ENCODE assay signal across 19 cellular contexts in the genomic region with DNA sequence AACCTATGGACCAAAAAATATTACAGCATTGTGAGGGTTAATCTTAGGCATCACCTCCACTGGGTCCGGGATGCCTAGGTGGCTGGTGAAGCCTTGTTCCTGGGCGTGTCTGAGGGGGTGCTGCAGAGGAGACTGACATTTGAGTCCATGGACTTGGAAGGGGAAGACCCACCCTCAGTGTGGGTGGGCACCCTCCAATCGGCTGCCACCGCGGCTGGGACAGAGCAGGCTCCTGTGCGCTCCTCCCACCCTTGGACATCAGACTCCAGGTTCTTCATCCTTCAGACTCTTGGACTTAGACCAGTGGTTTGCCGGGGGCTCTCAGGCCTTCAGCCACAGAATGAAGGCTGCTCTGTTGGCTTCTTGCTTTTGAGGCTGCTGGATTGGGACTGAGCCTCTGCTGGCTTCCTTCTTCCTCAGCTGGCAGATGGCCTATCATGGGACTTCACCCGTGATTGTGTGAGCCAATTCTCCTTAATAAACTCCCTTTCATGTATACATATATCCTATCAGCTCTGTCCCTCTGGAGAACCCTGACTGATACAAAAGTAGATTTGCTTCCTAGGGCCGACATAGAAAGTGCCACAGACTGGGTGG.
DNase-seq lines count a peak whose midpoint lies in the region; ATAC-seq and TF ChIP-seq lines count a peak whose summit lies in the region.
"Had no signal": no experiment of that assay in that cellular context is flagged by ENCODE, and none has a peak within 500 bp of the region (broad histone marks: within the 10 kb centered on the region; RNA-seq: fewer than 3 reads in every experiment).

No MANE protein-coding gene starts in this region.

- WGBS in trophoblast cell (ENCODE audit: extremely low coverage, insufficient coverage, insufficient read length), result no CpG with 5 or more reads among the region's 9 CpGs

- H3K36me3 Mint-ChIP-seq in neural progenitor cell, result peaks cover 8% of the 10 kb centered on the region
- H3K36me3 Mint-ChIP-seq: CD4-positive, CD25-positive, alpha-beta regulatory T cell; CD8-positive, alpha-beta memory T cell had no signal

- H3K36me3 ChIP-seq in neural progenitor cell (peaks cover 5% of the 10 kb centered on the region), upper lobe of right lung (no peaks in the 10 kb centered on the region), trophoblast cell (ENCODE audit: control insufficient read depth in 1 of 2, insufficient read depth in 2 of 2, low read length in 2 of 2) (no peaks in the 10 kb centered on the region)
- H3K36me3 ChIP-seq: BE2C had no signal

- ATAC-seq in upper lobe of right lung, result peak; percentile 39
- ATAC-seq in HG02798 (IDR thresholded peaks at IDR 0.05; ENCODE audit: poor library complexity, unreplicated experiment), result no peak
- ATAC-seq: GM23338, HCT116 had no signal

- peaks cover 6% of the 10 kb centered on the region for H3K79me1 ChIP-seq in trophoblast cell (ENCODE audit: low read length)

- H3K9me3 ChIP-seq in neural progenitor cell (ENCODE audit: low read depth) (no peaks in the 10 kb centered on the region), upper lobe of right lung (no peaks in the 10 kb centered on the region), trophoblast cell (ENCODE audit: insufficient read depth, low read depth, low read length) (peaks cover 7% of the 10 kb centered on the region)
- H3K9me3 ChIP-seq: BE2C had no signal

- H3K14ac ChIP-seq in trophoblast cell (ENCODE audit: low read length), result no peak overlapping the region

- TF ChIP-seq CTCF in coronary artery (IDR thresholded peaks at IDR 0.05) (no peak), neural progenitor cell (IDR thresholded peaks at IDR 0.05) (no peak), upper lobe of right lung (IDR thresholded peaks at IDR 0.05) (no peak)

- no peak overlapping the region for H4K91ac ChIP-seq in trophoblast cell (ENCODE audit: low read depth, low read length)

- H3K4ac ChIP-seq in trophoblast cell (ENCODE audit: low read depth, low read length), result no peak overlapping the region

- no peak overlapping the region for H3K4me3 Mint-ChIP-seq in neural progenitor cell
- H3K4me3 Mint-ChIP-seq: CD4-positive, CD25-positive, alpha-beta regulatory T cell; CD8-positive, alpha-beta memory T cell; GM23338; HFFc6 had no signal

- no peak overlapping the region for H3K23ac ChIP-seq in trophoblast cell (ENCODE audit: low read length)

- H2AK5ac ChIP-seq in trophoblast cell (ENCODE audit: low read length), result no peak overlapping the region

- no peak overlapping the region for H2BK120ac ChIP-seq in trophoblast cell (ENCODE audit: insufficient read depth, low read length, poor library complexity)

- no peak overlapping the region for H3K4me3 ChIP-seq in coronary artery
- H3K4me3 ChIP-seq in neural progenitor cell, result no peak overlapping the region
- no peak overlapping the region for H3K4me3 ChIP-seq in upper lobe of right lung
- H3K4me3 ChIP-seq in trophoblast cell (ENCODE audit: low read depth, low read length), result no peak overlapping the region
- H3K4me3 ChIP-seq: GM23338 had no signal

- peaks cover 38% of the 10 kb centered on the region for H3K79me2 ChIP-seq in neural progenitor cell (ENCODE audit: low read depth)
- no peaks in the 10 kb centered on the region for H3K79me2 ChIP-seq in trophoblast cell (ENCODE audit: control insufficient read depth, insufficient read depth, low read length, poor library complexity)

- H3K9me3 Mint-ChIP-seq in neural progenitor cell, result peaks cover 9% of the 10 kb centered on the region
- H3K9me3 Mint-ChIP-seq: CD4-positive, CD25-positive, alpha-beta regulatory T cell; CD8-positive, alpha-beta memory T cell; GM23338 had no signal

- H4K20me1 ChIP-seq in neural progenitor cell (ENCODE audit: low read depth), result no peaks in the 10 kb centered on the region

- H4K12ac ChIP-seq in trophoblast cell (ENCODE audit: low read depth, low read length), result no peak overlapping the region

- H3K4me2 ChIP-seq in neural progenitor cell, result no peak overlapping the region
- no peak overlapping the region for H3K4me2 ChIP-seq in trophoblast cell (ENCODE audit: low read length)
- H3K4me2 ChIP-seq: GM23338 had no signal

- H2BK12ac ChIP-seq in trophoblast cell (ENCODE audit: low read length), result no peak overlapping the region

- no peaks in the 10 kb centered on the region for H3K27me3 ChIP-seq in neural progenitor cell
- no peaks in the 10 kb centered on the region for H3K27me3 ChIP-seq in upper lobe of right lung
- no peaks in the 10 kb centered on the region for H3K27me3 ChIP-seq in trophoblast cell (ENCODE audit: insufficient read depth, low read length)

- H3K27me3 Mint-ChIP-seq in neural progenitor cell (ENCODE audit: insufficient read depth, low read depth), result peaks cover 3% of the 10 kb centered on the region
- H3K27me3 Mint-ChIP-seq: CD4-positive, CD25-positive, alpha-beta regulatory T cell had no signal

- DNase-seq in coronary artery (ENCODE audit: low spot score), result peak; percentile 49
- DNase-seq in neural progenitor cell (ENCODE audit: low spot score), result no peak
- DNase-seq in upper lobe of right lung, result no peak
- DNase-seq in trophoblast cell, result no peak
- no peak for DNase-seq in NCI-H748 treated with DMSO at 0.1 percent for 48 hours (lab: John Stamatoyannopoulos, UW)
- DNase-seq: ACHN; BE2C; C1 segment of cervical spinal cord; CD4-positive, CD25-positive, alpha-beta regulatory T cell; CD8-positive, alpha-beta memory T cell; COR-L47; DMS 273 treated with DMSO at 0.1 percent for 48 hours; DMS53; GDM1; H7; HFFc6 had no signal

- H3K27ac Mint-ChIP-seq in neural progenitor cell, result peak overlapping the region; percentile 31
- H3K27ac Mint-ChIP-seq: CD4-positive, CD25-positive, alpha-beta regulatory T cell; GM23338; HFFc6 had no signal

- H3F3A ChIP-seq in neural progenitor cell (ENCODE audit: low read depth), result peaks cover 34% of the 10 kb centered on the region

- no peak overlapping the region for H4K8ac ChIP-seq in trophoblast cell (ENCODE audit: low read depth, low read length)

- no peak overlapping the region for H3K27ac ChIP-seq in coronary artery
- H3K27ac ChIP-seq in neural progenitor cell, result no peak overlapping the region
- H3K27ac ChIP-seq in upper lobe of right lung, result no peak overlapping the region
- H3K27ac ChIP-seq in trophoblast cell (ENCODE audit: low read depth, low read length), result no peak overlapping the region

- H3K9ac ChIP-seq in neural progenitor cell, result no peak overlapping the region
- no peak overlapping the region for H3K9ac ChIP-seq in trophoblast cell (ENCODE audit: low read length)

- H2AFZ ChIP-seq in neural progenitor cell (replicated peaks), result no peak overlapping the region
- no peak overlapping the region for H2AFZ ChIP-seq in trophoblast cell (ENCODE audit: insufficient read depth, low read length, poor library complexity)
- H2AFZ ChIP-seq: GM23338 had no signal

- peaks cover 29% of the 10 kb centered on the region for H3K4me1 Mint-ChIP-seq in neural progenitor cell
- H3K4me1 Mint-ChIP-seq: CD4-positive, CD25-positive, alpha-beta regulatory T cell; CD8-positive, alpha-beta memory T cell had no signal

- intact Hi-C loops in upper lobe of right lung (cut with DNase I), result no loop called here

- H3K18ac ChIP-seq in trophoblast cell (ENCODE audit: low read length), result no peak overlapping the region

- H3K4me1 ChIP-seq in neural progenitor cell, result peaks cover 36% of the 10 kb centered on the region
- H3K4me1 ChIP-seq in upper lobe of right lung, result no peaks in the 10 kb centered on the region
- H3K4me1 ChIP-seq in trophoblast cell (ENCODE audit: control insufficient read depth in 1 of 2, insufficient read depth in 2 of 2, low read length in 2 of 2), result peaks cover 2 to 7% of the 10 kb centered on the region in 2 experiments
- H3K4me1 ChIP-seq: BE2C had no signal

- no peak overlapping the region for H2BK5ac ChIP-seq in trophoblast cell (ENCODE audit: low read depth, low read length, poor library complexity)
